ENCODE assay signal across 9 cellular contexts in genomic region chr15:75346796-75347221, GRCh38. TPM values are rescaled to one million over a fixed set of nuclear protein-coding genes. Genes with fewer than 3 reads are reported as not detected.
DNase-seq lines count a peak whose midpoint lies in the region; ATAC-seq, FAIRE-seq and TF ChIP-seq lines count a peak whose summit lies in the region.
"Had no signal": no experiment of that assay in that cellular context is flagged by ENCODE, and none has a peak within 500 bp of the region (broad histone marks: within the 10 kb centered on the region; RNA-seq: fewer than 3 reads in every experiment).

Gene NEIL1 (plus strand): TSS chr15:75347039. CDS start chr15:75348906, 1,867 bp downstream.

- peaks cover 15% of the 10 kb centered on the region for H3K27me3 Mint-ChIP-seq in Calu3 (ENCODE audit: unreplicated experiment)
- H3K27me3 Mint-ChIP-seq in naive B cell = no peaks in the 10 kb centered on the region

- peak within 1 kb of the TSS; percentile 100 for H3K4me2 ChIP-seq in PC-9
- peak within 1 kb of the TSS; percentile 84 to 85 for H3K4me2 ChIP-seq in H1 (ENCODE audit: insufficient read depth in 1 of 2, low read depth in 2 of 2, low read length in 2 of 2)

- peaks cover 45% of the 10 kb centered on the region for H3K36me3 Mint-ChIP-seq in Calu3 (ENCODE audit: insufficient read depth, unreplicated experiment)
- peaks cover 6 to 15% of the 10 kb centered on the region in 2 donors for H3K36me3 Mint-ChIP-seq in naive B cell

- DNase-seq in Calu3 (peak; percentile 15), PC-9 (no peak), H1 (ENCODE audit: low read depth in 1 of 2, low spot score in 2 of 2) (no peak), naive B cell (no peak), NCI-H2081 (lab: John Stamatoyannopoulos, UW) (no peak), NCI-H774 (lab: John Stamatoyannopoulos, UW) (no peak), AG20443 (ENCODE audit: low spot score) (no peak)

- H4K5ac ChIP-seq in H1 (ENCODE audit: insufficient read length, low read depth, low read length) = no peak within 1 kb of the TSS

- H2AK5ac ChIP-seq in H1 (ENCODE audit: low read depth, low read length) = no peak within 1 kb of the TSS

- POLR2A ChIA-PET in PC-9 (lab: Charles Lee; ENCODE audit: unreplicated experiment) (no interaction called here), H1 (lab: Charles Lee; ENCODE audit: partially characterized antibody) (interaction anchor here (1.3 to 8.2 kb wide), 6 partner anchors 9 to 87 kb away, joined by 3 to 69 read pairs (median 8); partner anchors contain the start of genes COMMD4 and MAN2C1)

- H2BK15ac ChIP-seq in H1 (ENCODE audit: low read length) = no peak within 1 kb of the TSS; the same call in 1 of the 2 replicates

- peak within 1 kb of the TSS; percentile 39; the same call in 1 of the 2 replicates for H2BK12ac ChIP-seq in H1 (ENCODE audit: low read depth, low read length)

- 14% methylated on average over 20 of the region's 20 CpGs; no CpG with 5 or more reads in 1 of the 2 experiments for WGBS in H1 (ENCODE audit: extremely low coverage in 1 of 2, insufficient coverage in 1 of 2, insufficient read length in 1 of 2, insufficient replicate concordance in 2 of 2, low coverage in 1 of 2, low lambda C conversion rate in 2 of 2, missing lambda C conversion rate in 1 of 2), 2 experiments

- TF ChIP-seq CTCF in Calu3 (IDR thresholded peaks at IDR 0.05; ENCODE audit: unreplicated experiment) = no peak
- no peak for TF ChIP-seq CTCF in PC-9 (conservative IDR thresholded peaks at IDR 0.05)
- TF ChIP-seq CTCF in H1 (IDR thresholded peaks at IDR 0.05; ENCODE audit: control extremely low read depth in 1 of 3, insufficient read depth in 1 of 3, low read depth in 1 of 3, low read length in 3 of 3) = no peak

- H3F3A ChIP-seq in PC-9 (ENCODE audit: insufficient read depth, low read depth) = 0 out of 2 replicates have a peak, but pooled peaks cover 3% of the 10 kb centered on the region

- no peaks in the 10 kb centered on the region for H3K4me1 ChIP-seq in PC-9 (replicated peaks; ENCODE audit: insufficient read depth)
- H3K4me1 ChIP-seq in H1 (replicated peaks in 1 of 4; ENCODE audit: control insufficient read depth in 3 of 4, insufficient read depth in 4 of 4, low read length in 3 of 4) = peaks cover 0 to 9% (median 5%) of the 10 kb centered on the region in 4 experiments; a peak in 4 of 7 replicates

- peak within 1 kb of the TSS; percentile 65 for H4K91ac ChIP-seq in H1 (replicated peaks; ENCODE audit: insufficient read length, low read length)

- TF ChIP-seq RAD21 in H1 (IDR thresholded peaks at IDR 0.05 in 1 of 2, conservative IDR thresholded peaks at IDR 0.05 in 1 of 2; ENCODE audit: low read depth in 2 of 2, low read length in 2 of 2) = no peak

- no peak for FAIRE-seq in H1 (lab: Jason Lieb, UNC)

- peaks cover 17% of the 10 kb centered on the region for H3K23me2 ChIP-seq in H1 (ENCODE audit: low read depth, low read length)

- H3K9me3 Mint-ChIP-seq in Calu3 (ENCODE audit: low read depth, unreplicated experiment) = no peaks in the 10 kb centered on the region
- peaks cover 4 to 24% (median 17%) of the 10 kb centered on the region in 7 donors for H3K9me3 Mint-ChIP-seq in naive B cell

- no peak within 1 kb of the TSS for H3K23ac ChIP-seq in H1 (ENCODE audit: insufficient read length)

- no peak within 1 kb of the TSS for H2BK20ac ChIP-seq in H1 (ENCODE audit: low read length)

- peak within 1 kb of the TSS; percentile 85 for H3K4ac ChIP-seq in H1 (replicated peaks; ENCODE audit: insufficient read length, low read depth, low read length)

- H3K4me3 Mint-ChIP-seq in Calu3 (ENCODE audit: low read depth, unreplicated experiment) = peak within 1 kb of the TSS; percentile 81
- H3K4me3 Mint-ChIP-seq in naive B cell = peak within 1 kb of the TSS; percentile 80 to 95 (median 89)

- H2AFZ ChIP-seq in PC-9 = peak within 1 kb of the TSS; percentile 84
- peak within 1 kb of the TSS; percentile 69 for H2AFZ ChIP-seq in H1 (ENCODE audit: low read length)

- H3K4me3 ChIP-seq in PC-9 (peak within 1 kb of the TSS; percentile 84), H1 (ENCODE audit: extremely low read depth in 1 of 4, insufficient read depth in 2 of 4, low read depth in 3 of 4, low read length in 4 of 4) (peak within 1 kb of the TSS; percentile 63 to 87 (median 76))

- no peak within 1 kb of the TSS for H3K14ac ChIP-seq in H1 (ENCODE audit: insufficient read length)

- no peaks in the 10 kb centered on the region for H3K79me1 ChIP-seq in H1 (ENCODE audit: low read depth, low read length)

- H3K27me3 ChIP-seq in PC-9 (ENCODE audit: insufficient read depth, low read depth) (no peaks in the 10 kb centered on the region), H1 (replicated peaks in 1 of 4; ENCODE audit: control insufficient read depth in 3 of 4, extremely low read depth in 1 of 4, insufficient read depth in 3 of 4, low read length in 3 of 4) (peaks cover 0 to 31% (median 16%) of the 10 kb centered on the region in 4 experiments; a peak in 5 of 7 replicates)

- H3K9me3 ChIP-seq in PC-9 (ENCODE audit: insufficient read depth, low read depth) (no peaks in the 10 kb centered on the region), H1 (ENCODE audit: insufficient read depth in 2 of 2, low read depth in 1 of 2, low read length in 1 of 2) (no peaks in the 10 kb centered on the region)

- H3K4me1 Mint-ChIP-seq in Calu3 (ENCODE audit: low read depth, unreplicated experiment) (peaks cover 13% of the 10 kb centered on the region), naive B cell (peaks cover 32 to 55% (median 48%) of the 10 kb centered on the region in 3 donors)

- H2BK120ac ChIP-seq in H1 (replicated peaks; ENCODE audit: low read depth, low read length) = no peak within 1 kb of the TSS

- intact Hi-C loops in Calu3 (cut with micrococcal nuclease; ENCODE audit: unreplicated experiment) = no loop called here
- intact Hi-C loops in PC-9 (cut with micrococcal nuclease; ENCODE audit: unreplicated experiment) = no loop called here

- H3K27ac Mint-ChIP-seq in Calu3 (ENCODE audit: unreplicated experiment) (peak within 1 kb of the TSS; percentile 25), naive B cell (peak within 1 kb of the TSS; percentile 98 to 100 (median 99))

- peak within 1 kb of the TSS in 3 of 4 experiments; percentile 26 to 65 (median 56); a peak in 6 of 7 replicates for H3K9ac ChIP-seq in H1 (replicated peaks in 1 of 4; ENCODE audit: extremely low read depth in 1 of 4, low read depth in 3 of 4, low read length in 3 of 4)

- CTCF ChIA-PET in Calu3 (lab: Charles Lee) (interaction anchor here (1.6 kb wide), 1 partner anchor 21 kb away, joined by 6 read pairs; the partner anchor contains the start of gene MAN2C1), PC-9 (lab: Charles Lee) (no interaction called here), H1 (lab: Charles Lee; ENCODE audit: partially characterized antibody) (interaction anchor here (1.0 to 1.6 kb wide), 3 partner anchors 10 to 38 kb away, joined by 3 to 6 read pairs (median 5); partner anchors contain the start of gene MAN2C1)

- H2BK5ac ChIP-seq in H1 (ENCODE audit: low read depth, low read length) = no peak within 1 kb of the TSS; the same call in 1 of the 2 replicates

- no peaks in the 10 kb centered on the region for H3K9me2 ChIP-seq in PC-9 (ENCODE audit: insufficient read depth)

- H4K8ac ChIP-seq in H1 (ENCODE audit: extremely low read depth, insufficient read depth, low read length) = no peak within 1 kb of the TSS; the same call in 1 of the 2 replicates

- H4K20me1 ChIP-seq in PC-9 (ENCODE audit: insufficient read depth) = no peaks in the 10 kb centered on the region
- H4K20me1 ChIP-seq in H1 (replicated peaks in 1 of 2; ENCODE audit: control insufficient read depth in 1 of 2, insufficient read depth in 2 of 2, low read length in 2 of 2) = peaks cover 0 to 4% of the 10 kb centered on the region in 2 experiments

- H3K79me2 ChIP-seq in PC-9 (ENCODE audit: low read depth) = no peaks in the 10 kb centered on the region
- no peaks in the 10 kb centered on the region for H3K79me2 ChIP-seq in H1 (ENCODE audit: control insufficient read depth in 1 of 2, insufficient read depth in 2 of 2, low read length in 2 of 2)

- BruUV-seq in Calu3 (replicated peaks; lab: Mats Ljungman, UMichigan) = no TSS peak
- no TSS peak for BruUV-seq in PC-9 (replicated peaks; lab: Mats Ljungman, UMichigan)

- TF ChIP-seq EP300 in H1 (IDR thresholded peaks at IDR 0.05; ENCODE audit: borderline replicate concordance in 1 of 2, low read depth in 2 of 2, low read length in 2 of 2) = no peak

- H3K36me3 ChIP-seq in PC-9 (ENCODE audit: low read depth) (no peaks in the 10 kb centered on the region), H1 (ENCODE audit: control insufficient read depth in 2 of 4, insufficient read depth in 4 of 4, low read length in 3 of 4) (no peaks in the 10 kb centered on the region)

- H3K27ac ChIP-seq in PC-9 (no peak within 1 kb of the TSS), H1 (ENCODE audit: low read depth, low read length) (no peak within 1 kb of the TSS)

- H3K56ac ChIP-seq in H1 (replicated peaks; ENCODE audit: insufficient read length, low read depth, low read length) = peak within 1 kb of the TSS; percentile 46

- peak in 1 of 2 donors; percentile 1 for ATAC-seq in naive B cell (ENCODE audit: low read depth in 2 of 2)
- ATAC-seq in GM21723 (IDR thresholded peaks at IDR 0.05; ENCODE audit: unreplicated experiment) = no peak

- peak within 1 kb of the TSS; percentile 87 for H3K18ac ChIP-seq in H1 (ENCODE audit: extremely low read depth, low read length)

- TF ChIP-seq POLR2A in H1 (IDR thresholded peaks at IDR 0.05; ENCODE audit: control extremely low read depth in 1 of 2, low read depth in 2 of 2, low read length in 2 of 2) = no peak

TF ChIP-seq in H1, 55 proteins besides CTCF, POLR2A, EP300 and RAD21:
- TF ChIP-seq SAP30 (IDR thresholded peaks at IDR 0.05; ENCODE audit: insufficient read depth, insufficient replicate concordance, low read length) = no peak
- TF ChIP-seq CBX8 (IDR thresholded peaks at IDR 0.05; ENCODE audit: borderline replicate concordance, low read depth, low read length) = no peak
- no peak for TF ChIP-seq GTF2F1 (IDR thresholded peaks at IDR 0.05; ENCODE audit: borderline replicate concordance, low read depth, low read length)
- TF ChIP-seq KDM1A (IDR thresholded peaks at IDR 0.05; ENCODE audit: borderline replicate concordance, low read length) = peak; percentile 65; the same call in 1 of the 2 replicates
- peak; percentile 21; the same call in 1 of the 2 replicates for TF ChIP-seq TAF1 (IDR thresholded peaks at IDR 0.05; ENCODE audit: low read depth, low read length)

RNA-seq across cellular contexts. Expression of gene NEIL1, which starts in this region (rescaled TPM):
- total RNA-seq in Calu3 (2022) (11.8 and 13.2 TPM in 2 replicates), PC-9 (2021) (21.3 and 27.1 TPM in 2 replicates)
- 10.9 and 12.2 TPM in 2 replicates for total RNA-seq in H1 (2021; fragmentation: NEBNext Ultra II Directional; extraction: Animal tissue kit (Norgen Biotek cat#: 25700))
- polyA plus RNA-seq in H1 (2011; rRNA removed) (10.4 and 19.5 TPM in 2 replicates), naive B cell (ENCODE audit: low read depth in 6 of 6) (10 to 100 TPM; 16.7 to 59.2 (median 31.7) TPM)
- polyA plus RNA-seq in H1 (2011; cell fraction: cytosol; rRNA removed) = 12.4 TPM
- 49.5 TPM for polyA plus RNA-seq in H1 (2011; cell fraction: nucleus; rRNA removed)
- polyA plus RNA-seq in H1 (2012, experiment 1 of 2) = 14.7 to 18.1 TPM (median 15.4 TPM) in 4 replicates
- 10.2 TPM for polyA plus RNA-seq in H1 (2012, experiment 2 of 2)
- 11.4 TPM for polyA plus RNA-seq in H1 (2013, experiment 1 of 2)
- polyA plus RNA-seq in H1 (2013, experiment 2 of 2) = 8.7 TPM
- polyA minus RNA-seq in H1 (2011; rRNA and poly(A)+ RNA removed) = 3.5 and 4.2 TPM in 2 replicates
- polyA minus RNA-seq in H1 (2011; cell fraction: cytosol; rRNA and poly(A)+ RNA removed) = 5.3 TPM
- polyA minus RNA-seq in H1 (2011; cell fraction: nucleus; rRNA and poly(A)+ RNA removed) = 12.7 TPM
- total RNA-seq: HT1080 had no signal
